In genomic region chr11:102451693-102452460, GRCh38 we compare ENCODE assay signal across 8 cellular contexts. TPM values are rescaled to one million over a fixed set of nuclear protein-coding genes. Genes with fewer than 3 reads are reported as not detected.
DNase-seq lines count a peak whose midpoint lies in the region; ATAC-seq and TF ChIP-seq lines count a peak whose summit lies in the region.

No MANE protein-coding gene starts in this region.

- POLR2A ChIA-PET in naive thymus-derived CD8-positive, alpha-beta T cell (lab: Charles Lee): interaction anchor here (0.8 to 4.0 kb wide), 24 partner anchors 11 to 158 kb away, joined by 3 to 51 read pairs (median 4); partner anchors contain the start of gene BIRC2

- H3K4me3 Mint-ChIP-seq in CD4-positive, CD25-positive, alpha-beta regulatory T cell: peak overlapping the region; percentile 93 to 99 (median 98)
- H3K4me3 Mint-ChIP-seq in naive thymus-derived CD8-positive, alpha-beta T cell: peak overlapping the region; percentile 88 to 100 (median 95)

- TF ChIP-seq CTCF in esophagus squamous epithelium (IDR thresholded peaks at IDR 0.05): peak in 3 of 6 experiments; percentile 7 to 31 (median 12)

- H3K4me1 ChIP-seq in CD4-positive, CD25-positive, alpha-beta regulatory T cell (ENCODE audit: control insufficient read depth, insufficient read depth, low read length, poor library complexity, severe bottlenecking): peaks cover 56% of the 10 kb centered on the region
- peaks cover 37 to 84% (median 40%) of the 10 kb centered on the region in 3 donors for H3K4me1 ChIP-seq in esophagus squamous epithelium

- no peaks in the 10 kb centered on the region for H3K9me3 Mint-ChIP-seq in CD4-positive, CD25-positive, alpha-beta regulatory T cell
- no peaks in the 10 kb centered on the region for H3K9me3 Mint-ChIP-seq in naive thymus-derived CD8-positive, alpha-beta T cell

- DNase-seq in CD4-positive, CD25-positive, alpha-beta regulatory T cell: peak; percentile 61 to 95 (median 81)
- DNase-seq in NOMO-1 treated with dmso at 0.1 percent for 144 hours (lab: John Stamatoyannopoulos, UW; ENCODE audit: unreplicated experiment) (peak; percentile 60), activated T-cell treated with anti-CD3 and anti-CD28 coated beads for 48 hours (ENCODE audit: low read depth) (peak; percentile 75), esophagus squamous epithelium (lab: John Stamatoyannopoulos, UW) (no peak)
- DNase-seq in naive thymus-derived CD8-positive, alpha-beta T cell: peak; percentile 63 to 86 (median 78)
- DNase-seq in stimulated activated naive CD4-positive, alpha-beta T cell treated with Interleukin-2 at 50 U/mL for 16 hours (lab: John Stamatoyannopoulos, UW): peak; percentile 67

- no peaks in the 10 kb centered on the region for H3K27me3 ChIP-seq in CD4-positive, CD25-positive, alpha-beta regulatory T cell (ENCODE audit: control insufficient read depth, insufficient read depth, low read length)
- no peaks in the 10 kb centered on the region for H3K27me3 ChIP-seq in esophagus squamous epithelium

- ATAC-seq in CD4-positive, CD25-positive, alpha-beta regulatory T cell (ENCODE audit: low read depth in 2 of 2): peak; percentile 69 to 76
- ATAC-seq in GM19324 (IDR thresholded peaks at IDR 0.05; ENCODE audit: low FRiP score, unreplicated experiment) (peak; percentile 76), HG03460 (IDR thresholded peaks at IDR 0.05; ENCODE audit: unreplicated experiment) (peak; percentile 61)
- ATAC-seq in naive thymus-derived CD8-positive, alpha-beta T cell: peak; percentile 58 to 66

- peaks cover 38 to 70% (median 58%) of the 10 kb centered on the region in 4 donors for H3K4me1 Mint-ChIP-seq in CD4-positive, CD25-positive, alpha-beta regulatory T cell
- H3K4me1 Mint-ChIP-seq in naive thymus-derived CD8-positive, alpha-beta T cell: peaks cover 43 to 80% (median 75%) of the 10 kb centered on the region in 4 donors

- no peaks in the 10 kb centered on the region for H3K9me3 ChIP-seq in CD4-positive, CD25-positive, alpha-beta regulatory T cell (ENCODE audit: control insufficient read depth in 2 of 2, low read length in 2 of 2)
- H3K9me3 ChIP-seq in esophagus squamous epithelium: no peaks in the 10 kb centered on the region

- WGBS in esophagus squamous epithelium, 2 donors: 0% methylated on average over 20 to 30 of the region's 55 CpGs

- H3K36me3 Mint-ChIP-seq in CD4-positive, CD25-positive, alpha-beta regulatory T cell: peaks cover 21% of the 10 kb centered on the region
- peaks cover 4 to 19% (median 5%) of the 10 kb centered on the region in 3 donors for H3K36me3 Mint-ChIP-seq in naive thymus-derived CD8-positive, alpha-beta T cell

- peak overlapping the region; percentile 90 for H3K4me3 ChIP-seq in CD4-positive, CD25-positive, alpha-beta regulatory T cell (ENCODE audit: low read depth, low read length)
- peak overlapping the region; percentile 90 to 96 (median 94) for H3K4me3 ChIP-seq in esophagus squamous epithelium

- H3K36me3 ChIP-seq in CD4-positive, CD25-positive, alpha-beta regulatory T cell (ENCODE audit: control insufficient read depth, insufficient read depth, low read length): peaks cover 18% of the 10 kb centered on the region
- peaks cover 0 to 14% (median 0%) of the 10 kb centered on the region in 3 donors for H3K36me3 ChIP-seq in esophagus squamous epithelium

- peak overlapping the region; percentile 82 for H3K27ac ChIP-seq in CD4-positive, CD25-positive, alpha-beta regulatory T cell (ENCODE audit: insufficient read depth, low read length, poor library complexity, severe bottlenecking)
- H3K27ac ChIP-seq in esophagus squamous epithelium: peak overlapping the region; percentile 94 to 95 (median 94)

- TF ChIP-seq POLR2A in esophagus squamous epithelium (IDR thresholded peaks at IDR 0.05): peak in 1 of 4 donors; percentile 54

- intact Hi-C loops in esophagus squamous epithelium (cut with DNase I): loop anchor here (5.0 kb wide), 1 partner anchor 40 kb away; no protein-coding TSS in a partner anchor

- H3K27ac Mint-ChIP-seq in CD4-positive, CD25-positive, alpha-beta regulatory T cell: peak overlapping the region; percentile 90 to 98 (median 95)
- H3K27ac Mint-ChIP-seq in naive thymus-derived CD8-positive, alpha-beta T cell: peak overlapping the region; percentile 90 to 99 (median 96)

- H3K27me3 Mint-ChIP-seq in CD4-positive, CD25-positive, alpha-beta regulatory T cell: no peaks in the 10 kb centered on the region
- H3K27me3 Mint-ChIP-seq in naive thymus-derived CD8-positive, alpha-beta T cell: no peaks in the 10 kb centered on the region

RNA-seq across cellular contexts. Expression of gene TMEM123, which starts 0.7 kb away (rescaled TPM):
- 330 TPM for total RNA-seq in CD4-positive, CD25-positive, alpha-beta regulatory T cell
- 100 to 1,000 TPM; 583 to 771 (median 683) TPM for polyA plus RNA-seq in CD4-positive, CD25-positive, alpha-beta regulatory T cell
- 100 to 1,000 TPM in 3 of 4 donors, 10 to 100 TPM in 1; 53.2 to 152 (median 128) TPM for total RNA-seq in esophagus squamous epithelium
- total RNA-seq in naive thymus-derived CD8-positive, alpha-beta T cell: 100 to 1,000 TPM; 484 to 533 TPM
- polyA plus RNA-seq in naive thymus-derived CD8-positive, alpha-beta T cell: 100 to 1,000 TPM; 746 to 988 (median 748) TPM
